8 cellular contexts compared by ENCODE assay signal in the genomic region with DNA sequence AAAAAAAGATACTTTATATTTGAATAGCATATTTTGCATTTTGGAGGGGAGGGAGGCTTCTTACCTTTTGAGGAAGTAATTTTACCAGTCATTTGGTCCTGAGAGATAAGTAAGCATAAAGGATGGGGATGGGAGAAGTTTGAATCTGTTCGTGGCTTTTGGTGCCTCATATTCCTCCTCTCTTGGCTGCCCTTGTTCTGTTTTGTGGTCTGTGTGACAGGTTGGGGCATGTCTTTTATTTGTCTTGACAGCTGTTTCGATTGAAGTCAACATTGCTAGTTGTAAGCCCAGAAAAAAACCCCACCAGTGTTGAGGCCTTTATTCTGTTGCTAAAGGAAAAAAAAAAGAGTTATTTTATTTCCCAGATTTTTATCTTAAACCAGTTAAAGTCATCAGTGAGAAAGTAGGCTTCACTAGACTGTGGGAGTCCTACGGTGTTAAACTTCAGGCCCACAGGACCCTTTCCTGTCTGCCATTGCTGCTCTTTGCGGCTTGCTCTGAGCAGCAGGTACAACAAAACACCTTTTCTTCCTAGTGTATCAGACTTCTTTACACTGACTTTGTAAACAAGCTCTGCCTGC. TPM values are rescaled to one million over a fixed set of nuclear protein-coding genes. Genes with fewer than 3 reads are reported as not detected.
A peak's percentile ranks its signal among the peaks of the same experiment; 100 is the strongest.
DNase-seq lines count a peak whose midpoint lies in the region; ATAC-seq lines count a peak whose summit lies in the region.

No MANE protein-coding gene starts in this region.

- H2BK120ac ChIP-seq in mesendoderm (ENCODE audit: low read depth, low read length) = no peak overlapping the region

- H3K79me2 ChIP-seq in mesendoderm (ENCODE audit: control insufficient read depth, insufficient read depth, low read length) = peaks cover 21% of the 10 kb centered on the region

- H4K8ac ChIP-seq in mesendoderm (ENCODE audit: low read depth, low read length) = no peak overlapping the region

- H3K27me3 Mint-ChIP-seq in activated naive CD8-positive, alpha-beta T cell treated with anti-CD3 and anti-CD28 coated beads, Interleukin-2, amount 50 U/mL, for 24 hours = no peaks in the 10 kb centered on the region

- no peak overlapping the region for H3K23ac ChIP-seq in mesendoderm (ENCODE audit: low read length)

- H3K9ac ChIP-seq in skeletal muscle tissue (ENCODE audit: low read depth in 1 of 3, low read length in 3 of 3) = peak overlapping the region; percentile 54 to 75 (median 69)
- H3K9ac ChIP-seq in mesendoderm (ENCODE audit: low read length) = no peak overlapping the region

- no peak overlapping the region for H3K18ac ChIP-seq in mesendoderm (ENCODE audit: low read length)

- H3K27me3 ChIP-seq in skeletal muscle tissue (ENCODE audit: control insufficient read depth in 3 of 3, insufficient read depth in 3 of 3, low read length in 3 of 3) (no peaks in the 10 kb centered on the region), mesendoderm (ENCODE audit: insufficient read depth, low read length, poor library complexity) (no peaks in the 10 kb centered on the region)

- H3K4me1 Mint-ChIP-seq in activated naive CD8-positive, alpha-beta T cell treated with anti-CD3 and anti-CD28 coated beads, Interleukin-2, amount 50 U/mL, for 24 hours = peaks cover 73% of the 10 kb centered on the region

- H3K4me1 ChIP-seq in skeletal muscle tissue (ENCODE audit: control insufficient read depth in 3 of 3, insufficient read depth in 3 of 3, low read length in 3 of 3) (peaks cover 52 to 67% (median 53%) of the 10 kb centered on the region in 3 donors), mesendoderm (ENCODE audit: control insufficient read depth, low read depth, low read length) (peaks cover 3% of the 10 kb centered on the region)

- H3K27ac ChIP-seq in skeletal muscle tissue (ENCODE audit: low read depth, low read length) (peak overlapping the region; percentile 87), mesendoderm (ENCODE audit: low read depth, low read length) (no peak overlapping the region)

- no peaks in the 10 kb centered on the region for H3K9me3 ChIP-seq in skeletal muscle tissue (ENCODE audit: control insufficient read depth in 3 of 3, low read length in 3 of 3)

- H2BK15ac ChIP-seq in mesendoderm (replicated peaks; ENCODE audit: low read depth) = no peak overlapping the region

- H4K5ac ChIP-seq in mesendoderm (ENCODE audit: low read length) = no peak overlapping the region

- in situ Hi-C loops in G401 (cut with HindIII; ENCODE audit: low sequenced_read_pairs) = no loop called here

- H3K4me3 Mint-ChIP-seq in activated naive CD8-positive, alpha-beta T cell treated with anti-CD3 and anti-CD28 coated beads, Interleukin-2, amount 50 U/mL, for 24 hours = peak overlapping the region; percentile 34

- no peak overlapping the region for H3K4ac ChIP-seq in mesendoderm (ENCODE audit: low read depth, low read length)

- no peaks in the 10 kb centered on the region for H3K9me3 Mint-ChIP-seq in activated naive CD8-positive, alpha-beta T cell treated with anti-CD3 and anti-CD28 coated beads, Interleukin-2, amount 50 U/mL, for 24 hours

- no CpG with 5 or more reads among the region's 4 CpGs for WGBS in mesendoderm (ENCODE audit: extremely low coverage, insufficient coverage, low lambda C conversion rate)

- peak; percentile 71 for DNase-seq in NCI-H69 (lab: John Stamatoyannopoulos, UW)
- no peak for DNase-seq in activated naive CD8-positive, alpha-beta T cell treated with anti-CD3 and anti-CD28 coated beads, Interleukin-2, amount 50 U/mL, for 24 hours
- DNase-seq in G401 (ENCODE audit: low spot score) = no peak
- no peak for DNase-seq in mesendoderm
- no peak for DNase-seq in islet precursor cell

- H3K27ac Mint-ChIP-seq in activated naive CD8-positive, alpha-beta T cell treated with anti-CD3 and anti-CD28 coated beads, Interleukin-2, amount 50 U/mL, for 24 hours = peak overlapping the region; percentile 85

- H3K4me2 ChIP-seq in mesendoderm (ENCODE audit: low read length) = no peak overlapping the region

- H3K79me1 ChIP-seq in mesendoderm (ENCODE audit: low read length) = peaks cover 18% of the 10 kb centered on the region

- no peak overlapping the region for H3K56ac ChIP-seq in mesendoderm (ENCODE audit: low read length)

- H3K36me3 ChIP-seq in skeletal muscle tissue (ENCODE audit: control insufficient read depth in 3 of 3, insufficient read depth in 3 of 3, low read length in 3 of 3) (peaks cover 9 to 22% (median 19%) of the 10 kb centered on the region in 3 donors), mesendoderm (ENCODE audit: control insufficient read depth, insufficient read depth, low read length) (peaks cover 6% of the 10 kb centered on the region)

- peak overlapping the region in 1 of 3 donors; percentile 29 for H3K4me3 ChIP-seq in skeletal muscle tissue (ENCODE audit: low read length in 3 of 3)
- H3K4me3 ChIP-seq in mesendoderm (ENCODE audit: low read length) = no peak overlapping the region

- ATAC-seq in GM18858 (IDR thresholded peaks at IDR 0.05; ENCODE audit: unreplicated experiment) (peak; percentile 68), HG02852 (IDR thresholded peaks at IDR 0.05; ENCODE audit: unreplicated experiment) (peak; percentile 69)
- peak; percentile 82 for ATAC-seq in activated naive CD8-positive, alpha-beta T cell treated with anti-CD3 and anti-CD28 coated beads, Interleukin-2, amount 50 U/mL, for 24 hours

- H2AK5ac ChIP-seq in mesendoderm (ENCODE audit: low read length) = no peak overlapping the region

- H3K36me3 Mint-ChIP-seq in activated naive CD8-positive, alpha-beta T cell treated with anti-CD3 and anti-CD28 coated beads, Interleukin-2, amount 50 U/mL, for 24 hours (ENCODE audit: low read depth) = peaks cover 58% of the 10 kb centered on the region

- H2BK5ac ChIP-seq in mesendoderm (ENCODE audit: low read length) = no peak overlapping the region

RNA-seq across cellular contexts. Expression of a gene that starts 11.4 kb away (rescaled TPM):
- 9.4 TPM for total RNA-seq in skeletal muscle tissue
- 21.5 and 27.4 TPM in 2 replicates for total RNA-seq in G401 (2014; rRNA removed; shearing (Covaris generic))
- polyA plus RNA-seq in mesendoderm (2013, experiment 1 of 2) = 23.3 TPM
- 22.1 TPM for polyA plus RNA-seq in mesendoderm (2013, experiment 2 of 2)

RNA-seq across cellular contexts. Expression of a gene that starts 30.5 kb away (rescaled TPM):
- total RNA-seq in skeletal muscle tissue = 23.0 TPM
- total RNA-seq in G401 (2014; rRNA removed; shearing (Covaris generic)) = 15.3 and 19.7 TPM in 2 replicates
- 4.0 TPM for polyA plus RNA-seq in mesendoderm (2013, experiment 1 of 2)
- polyA plus RNA-seq in mesendoderm (2013, experiment 2 of 2) = 4.0 TPM

RNA-seq across cellular contexts. Expression of a gene that starts 35.0 kb away (rescaled TPM):
- total RNA-seq in skeletal muscle tissue = 11.0 TPM
- total RNA-seq in G401 (2014; rRNA removed; shearing (Covaris generic)) = 16.7 and 23.7 TPM in 2 replicates
- 9.4 TPM for polyA plus RNA-seq in mesendoderm (2013, experiment 1 of 2)
- polyA plus RNA-seq in mesendoderm (2013, experiment 2 of 2) = 8.9 TPM

RNA-seq across cellular contexts. Expression of a gene that starts 35.1 kb away (rescaled TPM):
- 49.1 TPM for total RNA-seq in skeletal muscle tissue
- 75.9 and 85.9 TPM in 2 replicates for total RNA-seq in G401 (2014; rRNA removed; shearing (Covaris generic))
- 35.9 TPM for polyA plus RNA-seq in mesendoderm (2013, experiment 1 of 2)
- polyA plus RNA-seq in mesendoderm (2013, experiment 2 of 2) = 35.7 TPM

RNA-seq across cellular contexts. Expression of a gene that starts 39.8 kb away (rescaled TPM):
- not detected for total RNA-seq in skeletal muscle tissue
- 0.10 TPM in 1 of 2 replicates, not detected in the other for total RNA-seq in G401 (2014; rRNA removed; shearing (Covaris generic))
- polyA plus RNA-seq in mesendoderm (2013, experiment 1 of 2) = 26.2 TPM
- polyA plus RNA-seq in mesendoderm (2013, experiment 2 of 2) = 26.6 TPM
